8 cellular contexts compared by ENCODE assay signal in genomic region chr11:66727883-66728759, GRCh38. TPM values are rescaled to one million over a fixed set of nuclear protein-coding genes. Genes with fewer than 3 reads are reported as not detected.
DNase-seq lines count a peak whose midpoint lies in the region; ATAC-seq, FAIRE-seq and TF ChIP-seq lines count a peak whose summit lies in the region.

No MANE protein-coding gene starts in this region.

- peak overlapping the region; percentile 85 for H3K4me2 ChIP-seq in astrocyte (ENCODE audit: low read length)

- no peaks in the 10 kb centered on the region for H3K79me2 ChIP-seq in astrocyte (ENCODE audit: insufficient read depth, low read length)

- peaks cover 1 to 22% (median 16%) of the 10 kb centered on the region in 7 donors for H3K9me3 Mint-ChIP-seq in CD14-positive monocyte
- peaks cover 5% of the 10 kb centered on the region for H3K9me3 Mint-ChIP-seq in astrocyte (ENCODE audit: unreplicated experiment)

- 1% methylated on average over 125 of the region's 128 CpGs for WGBS in thymus

- peaks cover 11% of the 10 kb centered on the region for H3K4me1 Mint-ChIP-seq in CD14-positive monocyte
- peaks cover 17% of the 10 kb centered on the region for H3K4me1 Mint-ChIP-seq in astrocyte (ENCODE audit: low read depth, unreplicated experiment)

- no peaks in the 10 kb centered on the region for H4K20me1 ChIP-seq in astrocyte (ENCODE audit: insufficient read depth, low read length)

- H3K27ac ChIP-seq in HUES48 (ENCODE audit: low read depth, low read length) (peak overlapping the region; percentile 46), astrocyte (ENCODE audit: low read depth, low read length) (no peak overlapping the region), thymus (ENCODE audit: low read depth) (no peak overlapping the region), foreskin keratinocyte (no peak overlapping the region)

- H3K27ac Mint-ChIP-seq in CD14-positive monocyte: peak overlapping the region in 1 of 7 donors; percentile 77
- H3K27ac Mint-ChIP-seq in astrocyte (ENCODE audit: unreplicated experiment): peak overlapping the region; percentile 91

- H3K27me3 ChIP-seq in HUES48 (ENCODE audit: control insufficient read depth, insufficient read depth, low read length) (peaks cover 39% of the 10 kb centered on the region), astrocyte (ENCODE audit: insufficient read depth, low read length) (peaks cover 28% of the 10 kb centered on the region), thymus (ENCODE audit: control insufficient read depth, insufficient read depth) (peaks cover 68% of the 10 kb centered on the region), foreskin keratinocyte (peaks cover 6% of the 10 kb centered on the region)

- H3K4me3 ChIP-seq in HUES48 (ENCODE audit: low read depth, low read length): peak overlapping the region; percentile 74
- H3K4me3 ChIP-seq in astrocyte (ENCODE audit: insufficient read depth, low read depth, low read length): peak overlapping the region; percentile 46
- peak overlapping the region; percentile 56 for H3K4me3 ChIP-seq in thymus (ENCODE audit: low read length)

- H3K9ac ChIP-seq in HUES48 (ENCODE audit: low read depth, low read length) (peak overlapping the region; percentile 53; the same call in 1 of the 2 replicates), astrocyte (ENCODE audit: low read length) (peak overlapping the region; percentile 53)

- no peaks in the 10 kb centered on the region for H3K36me3 ChIP-seq in HUES48 (ENCODE audit: control insufficient read depth, insufficient read depth, low read length)
- no peaks in the 10 kb centered on the region for H3K36me3 ChIP-seq in astrocyte (ENCODE audit: insufficient read depth, low read length)
- no peaks in the 10 kb centered on the region for H3K36me3 ChIP-seq in thymus (ENCODE audit: control insufficient read depth, insufficient read depth)

- H3K27me3 Mint-ChIP-seq in CD14-positive monocyte (ENCODE audit: low read depth in 3 of 3) (peaks cover 69 to 84% (median 81%) of the 10 kb centered on the region in 3 donors), astrocyte (ENCODE audit: low read depth, unreplicated experiment) (peaks cover 38% of the 10 kb centered on the region)

- intact Hi-C loops in CD14-positive monocyte (cut with micrococcal nuclease) (no loop called here), left colon (cut with DNase I, micrococcal nuclease) (no loop called here)

- H3K36me3 Mint-ChIP-seq in CD14-positive monocyte (peaks cover 5 to 7% of the 10 kb centered on the region in 2 donors), astrocyte (ENCODE audit: low read depth, unreplicated experiment) (peaks cover 3% of the 10 kb centered on the region)

- H3K4me3 Mint-ChIP-seq in CD14-positive monocyte: peak overlapping the region; percentile 80 to 88
- H3K4me3 Mint-ChIP-seq in astrocyte (ENCODE audit: unreplicated experiment): peak overlapping the region; percentile 93

- FAIRE-seq in astrocyte (lab: Jason Lieb, UNC): no peak

- DNase-seq in CD14-positive monocyte (ENCODE audit: low spot score): no peak
- no peak for DNase-seq in astrocyte (ENCODE audit: low read depth)
- DNase-seq in left colon: no peak
- DNase-seq in effector CD4-positive, alpha-beta T cell: no peak
- no peak for DNase-seq in foreskin keratinocyte
- DNase-seq in NCI-H128 (lab: John Stamatoyannopoulos, UW; ENCODE audit: unreplicated experiment): no peak

- H3K9me3 ChIP-seq in HUES48 (ENCODE audit: control insufficient read depth, insufficient read depth, low read length) (no peaks in the 10 kb centered on the region), astrocyte (ENCODE audit: insufficient read depth, low read depth, low read length) (no peaks in the 10 kb centered on the region), thymus (ENCODE audit: control insufficient read depth) (no peaks in the 10 kb centered on the region)

- ATAC-seq in left colon (peak; percentile 72), foreskin keratinocyte (no peak)

- TF ChIP-seq CTCF in CD14-positive monocyte (IDR thresholded peaks at IDR 0.05) (no peak), astrocyte (IDR thresholded peaks at IDR 0.05; ENCODE audit: insufficient read depth, low read depth, low read length) (no peak), foreskin keratinocyte (conservative IDR thresholded peaks at IDR 0.05) (no peak)

- peak overlapping the region; percentile 89 for H2AFZ ChIP-seq in astrocyte (ENCODE audit: low read depth, low read length)

- H3K4me1 ChIP-seq in HUES48 (ENCODE audit: control insufficient read depth, insufficient read depth, low read length) (peaks cover 28% of the 10 kb centered on the region), astrocyte (ENCODE audit: insufficient read depth, low read length) (peaks cover 19% of the 10 kb centered on the region), thymus (ENCODE audit: control insufficient read depth, insufficient read depth, low read length) (peaks cover 6% of the 10 kb centered on the region), foreskin keratinocyte (no peaks in the 10 kb centered on the region)

RNA-seq across cellular contexts. Expression of gene SPTBN2, which starts 0.9 kb away (rescaled TPM):
- polyA plus RNA-seq in CD14-positive monocyte (not detected), thymus (8.5 TPM), foreskin keratinocyte (10.9 and 12.5 TPM in 2 replicates)
- total RNA-seq in astrocyte (18.2 and 22.7 TPM in 2 replicates), left colon (1 to 10 TPM; 3.9 to 7.3 TPM), foreskin keratinocyte (20.9 and 22.9 TPM in 2 replicates)

RNA-seq across cellular contexts. Expression of gene RBM4B, which starts 50.4 kb away (rescaled TPM):
- polyA plus RNA-seq in CD14-positive monocyte (10 to 100 TPM in 1 of 2 donors, 1 to 10 TPM in 1; 7.8 to 11.2 TPM), thymus (17.9 TPM), foreskin keratinocyte (12.7 and 14.1 TPM in 2 replicates)
- total RNA-seq in astrocyte (17.3 and 20.3 TPM in 2 replicates), left colon (10 to 100 TPM; 14.7 to 17.6 TPM), foreskin keratinocyte (18.2 and 18.6 TPM in 2 replicates)
